16 cellular contexts compared by ENCODE assay signal in the genomic region with DNA sequence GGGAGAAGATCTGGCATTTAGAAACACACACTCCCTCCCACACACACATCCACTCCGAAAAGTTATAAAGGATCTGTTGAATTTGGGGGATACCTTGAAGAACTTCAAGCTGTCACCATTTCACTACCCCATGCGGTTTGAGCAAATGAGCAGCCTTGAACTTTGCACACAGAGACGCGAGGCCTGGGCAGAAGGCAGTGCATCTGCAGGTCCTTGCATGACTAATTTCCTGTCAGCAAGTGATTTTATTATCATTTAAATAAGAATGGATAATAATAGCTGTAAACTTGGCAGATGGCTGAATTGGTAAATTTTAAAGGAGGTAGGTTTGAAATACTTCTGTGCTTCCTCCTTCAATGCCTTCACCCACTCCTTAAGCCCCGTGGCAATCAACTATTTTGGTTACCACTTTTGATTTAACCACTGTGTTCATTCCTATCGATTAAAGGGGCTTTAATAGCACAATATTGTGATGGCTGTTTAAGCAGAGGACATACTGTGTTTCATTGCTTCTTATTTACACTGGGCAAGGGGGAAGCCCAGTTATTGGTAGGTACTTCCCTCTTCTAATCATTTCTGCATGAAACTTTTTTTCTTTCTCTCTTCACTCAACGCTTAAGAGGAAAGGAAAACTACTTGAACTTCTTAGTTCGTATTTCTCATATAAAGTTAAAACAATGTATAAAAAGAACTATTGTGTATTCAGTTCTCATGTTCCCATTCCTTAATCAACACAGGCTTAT.
DNase-seq lines count a peak whose midpoint lies in the region; ATAC-seq and TF ChIP-seq lines count a peak whose summit lies in the region.
"Had no signal": no experiment of that assay in that cellular context is flagged by ENCODE, and none has a peak within 500 bp of the region (broad histone marks: within the 10 kb centered on the region; RNA-seq: fewer than 3 reads in every experiment).

No MANE protein-coding gene starts in this region.

- no peaks in the 10 kb centered on the region for H3K9me3 ChIP-seq in Loucy (ENCODE audit: insufficient read depth, low read depth, low read length)
- H3K9me3 ChIP-seq: Caco-2, Peyer's patch had no signal

- no peaks in the 10 kb centered on the region for H3K9me2 ChIP-seq in Loucy (replicated peaks; ENCODE audit: low read depth, low read length)

- in situ Hi-C loops in astrocyte of the spinal cord (cut with HindIII; ENCODE audit: low sequenced_read_pairs) = no loop called here

- no peaks in the 10 kb centered on the region for H3F3A ChIP-seq in Loucy (ENCODE audit: low read depth)

- DNase-seq in Daoy (ENCODE audit: low read depth) (peak; percentile 39), astrocyte of the spinal cord (ENCODE audit: low read depth, low spot score) (peak; percentile 5), iPS DF 19.7 (ENCODE audit: low read depth, low spot score) (peak; percentile 52), NCI-H1092 (lab: John Stamatoyannopoulos, UW) (no peak), cerebellar nuclear complex (lab: John Stamatoyannopoulos, UW) (no peak)
- DNase-seq: activated effector memory CD4-positive, alpha-beta T cell treated with anti-CD3 and anti-CD28 coated beads, Interleukin-2, amount 50 U/mL, for 16 hours; anterior cingulate cortex; Caco-2; KG1; naive thymus-derived CD8-positive, alpha-beta T cell; NCI-H226 had no signal

- H3K4me1 ChIP-seq in Loucy (ENCODE audit: insufficient read depth, low read length, poor library complexity, severe bottlenecking) = peaks cover 3% of the 10 kb centered on the region
- H3K4me1 ChIP-seq: Caco-2 had no signal

- no peak overlapping the region for H3K4me3 ChIP-seq in Loucy (ENCODE audit: low read length, poor library complexity, severe bottlenecking)
- no peak overlapping the region for H3K4me3 ChIP-seq in astrocyte of the spinal cord (ENCODE audit: low read depth, low read length)
- H3K4me3 ChIP-seq: Peyer's patch had no signal

- no peaks in the 10 kb centered on the region for H3K27me3 ChIP-seq in Loucy (ENCODE audit: insufficient read depth, low read length, poor library complexity, severe bottlenecking)
- H3K27me3 ChIP-seq: Peyer's patch had no signal

- no peaks in the 10 kb centered on the region for H4K20me1 ChIP-seq in Loucy (ENCODE audit: insufficient read depth, low read length, poor library complexity, severe bottlenecking)

- H3K79me2 ChIP-seq in Loucy (ENCODE audit: insufficient read depth, low read length) = no peaks in the 10 kb centered on the region

- no peak overlapping the region for H3K9ac ChIP-seq in Loucy (ENCODE audit: low read depth, low read length, poor library complexity, severe bottlenecking)

- no peaks in the 10 kb centered on the region for H3K36me3 ChIP-seq in Loucy (ENCODE audit: insufficient read depth, low read length)
- H3K36me3 ChIP-seq: Peyer's patch had no signal

- 0 out of 2 replicates have a peak overlapping the region, but pooled peaks have one; percentile 1 for H2AFZ ChIP-seq in Loucy (ENCODE audit: low read length)

- no peak for ATAC-seq in HG03460 (IDR thresholded peaks at IDR 0.05; ENCODE audit: unreplicated experiment)
- no peak for ATAC-seq in GM18498 (IDR thresholded peaks at IDR 0.05; ENCODE audit: unreplicated experiment)
- ATAC-seq: HCT116; naive thymus-derived CD8-positive, alpha-beta T cell had no signal

- TF ChIP-seq CTCF in Loucy (conservative IDR thresholded peaks at IDR 0.05; ENCODE audit: low read length) = no peak
- TF ChIP-seq CTCF in astrocyte of the spinal cord (IDR thresholded peaks at IDR 0.05; ENCODE audit: low read depth, low read length) = no peak

- no peak overlapping the region for H3K4me2 ChIP-seq in Loucy (ENCODE audit: low read depth, low read length, poor library complexity, severe bottlenecking)

Comparison
In these comparisons a context has a peak if more than half of its experiments do, and no peak if none do; other contexts are left out.
1. DNase-seq: peak in Daoy (single experiment), astrocyte of the spinal cord (single experiment) and iPS DF 19.7 (single experiment); none in NCI-H1092 (single experiment) and cerebellar nuclear complex (0 of 2).